In genomic region chr4:1449475-1449832, GRCh38 we compare ENCODE assay signal across 23 cellular contexts. TPM values are rescaled to one million over a fixed set of nuclear protein-coding genes. Genes with fewer than 3 reads are reported as not detected.
"Had no signal": no experiment of that assay in that cellular context is flagged by ENCODE, and none has a peak within 500 bp of the region (broad histone marks: within the 10 kb centered on the region; RNA-seq: fewer than 3 reads in every experiment).

No MANE protein-coding gene starts in this region.

- H3K4me2 ChIP-seq: smooth muscle cell had no signal

- ATAC-seq: activated T-helper 17 cell treated with anti-CD3 and anti-CD28 coated beads, Interleukin-2, amount 50 U/mL, for 72 hours; body of pancreas; foreskin keratinocyte; mucosa of descending colon; naive thymus-derived CD4-positive, alpha-beta T cell; T-helper 17 cell had no signal

- H3K4me3 Mint-ChIP-seq: activated B cell treated with CpG ODN at 0.5 μM for 24 hours; activated CD4-positive, alpha-beta T cell treated with anti-CD3 and anti-CD28 coated beads, Interleukin-2, amount 10 ng/mL, durations not matched to agents 7 days and 5 days; activated naive CD4-positive, alpha-beta T cell treated with anti-CD3 and anti-CD28 coated beads, Interleukin-2, amount 50 U/mL, for 24 hours; activated T-helper 17 cell treated with anti-CD3 and anti-CD28 coated beads, Interleukin-2, amount 50 U/mL, for 72 hours; naive thymus-derived CD4-positive, alpha-beta T cell; stimulated activated naive CD8-positive, alpha-beta T cell treated with anti-CD3 and anti-CD28 coated beads, Interleukin-15, Interleukin-2, amounts not matched to agents 100 ng/mL and 50 ng/mL, for 24 hours; T-helper 17 cell; type B pancreatic cell had no signal

- H3K36me3 Mint-ChIP-seq: activated naive CD4-positive, alpha-beta T cell treated with anti-CD3 and anti-CD28 coated beads, Interleukin-2, amount 50 U/mL, for 24 hours; type B pancreatic cell had no signal

- H3K36me3 ChIP-seq: prostate gland had no signal

- H3K4me3 ChIP-seq: body of pancreas, coronary artery, mucosa of descending colon, prostate gland, smooth muscle cell had no signal

- H3K27me3 Mint-ChIP-seq: activated CD4-positive, alpha-beta T cell treated with anti-CD3 and anti-CD28 coated beads, Interleukin-2, amount 10 ng/mL, durations not matched to agents 7 days and 5 days had no signal

- H3K27ac Mint-ChIP-seq: activated B cell treated with CpG ODN at 0.5 μM for 24 hours; activated CD4-positive, alpha-beta T cell treated with anti-CD3 and anti-CD28 coated beads, Interleukin-2, amount 10 ng/mL, durations not matched to agents 7 days and 5 days; activated naive CD4-positive, alpha-beta T cell treated with anti-CD3 and anti-CD28 coated beads, Interleukin-2, amount 50 U/mL, for 24 hours; activated T-helper 17 cell treated with anti-CD3 and anti-CD28 coated beads, Interleukin-2, amount 50 U/mL, for 72 hours; naive thymus-derived CD4-positive, alpha-beta T cell; stimulated activated naive CD8-positive, alpha-beta T cell treated with anti-CD3 and anti-CD28 coated beads, Interleukin-15, Interleukin-2, amounts not matched to agents 100 ng/mL and 50 ng/mL, for 24 hours; T-helper 17 cell; type B pancreatic cell had no signal

- H3K4me1 ChIP-seq: body of pancreas, foreskin keratinocyte, prostate gland had no signal

- DNase-seq: activated B cell treated with CpG ODN at 0.5 μM for 24 hours; activated CD4-positive, alpha-beta T cell treated with anti-CD3 and anti-CD28 coated beads, Interleukin-2, amount 10 ng/mL, durations not matched to agents 7 days and 5 days; amniotic stem cell; body of pancreas; central memory CD4-positive, alpha-beta T cell; effector CD4-positive, alpha-beta T cell; foreskin keratinocyte; glutamatergic neuron; mucosa of descending colon; nucleus accumbens; SHP77 treated with DMSO at 0.1 percent for 48 hours; stimulated activated CD4-positive, alpha-beta T cell treated with anti-CD3 and anti-CD28 coated beads, Interleukin-4, amount 100 ng/mL, for 4 hours; T-helper 17 cell had no signal

- H3K4me1 Mint-ChIP-seq: activated B cell treated with CpG ODN at 0.5 μM for 24 hours; activated CD4-positive, alpha-beta T cell treated with anti-CD3 and anti-CD28 coated beads, Interleukin-2, amount 10 ng/mL, durations not matched to agents 7 days and 5 days; activated naive CD4-positive, alpha-beta T cell treated with anti-CD3 and anti-CD28 coated beads, Interleukin-2, amount 50 U/mL, for 24 hours; T-helper 17 cell had no signal

- H3K27me3 ChIP-seq: foreskin keratinocyte had no signal

- H3K27ac ChIP-seq: body of pancreas, coronary artery, foreskin keratinocyte, prostate gland had no signal

- H3K9me3 ChIP-seq: body of pancreas, mucosa of descending colon, prostate gland had no signal

RNA-seq across cellular contexts. Expression of gene NKX1-1, which starts 43.2 kb away (rescaled TPM):
- total RNA-seq: activated B cell treated with CpG ODN at 0.5 μM for 24 hours; activated CD4-positive, alpha-beta T cell treated with anti-CD3 and anti-CD28 coated beads, Interleukin-2, amount 10 ng/mL, durations not matched to agents 7 days and 5 days; activated T-helper 17 cell treated with anti-CD3 and anti-CD28 coated beads, Interleukin-2, amount 50 U/mL, for 72 hours; body of pancreas; foreskin keratinocyte; mucosa of descending colon; naive thymus-derived CD4-positive, alpha-beta T cell; prostate gland; right cardiac atrium; smooth muscle cell; T-helper 17 cell; temporal lobe had no signal
